8 cellular contexts compared by ENCODE assay signal in genomic region chr17:37527249-37527851, GRCh38. TPM values are rescaled to one million over a fixed set of nuclear protein-coding genes. Genes with fewer than 3 reads are reported as not detected.
DNase-seq lines count a peak whose midpoint lies in the region; ATAC-seq and TF ChIP-seq lines count a peak whose summit lies in the region.

No MANE protein-coding gene starts in this region.

- H3K36me3 Mint-ChIP-seq in CD8-positive, alpha-beta T cell = peaks cover 84% of the 10 kb centered on the region

- no peak overlapping the region for H3K4me3 Mint-ChIP-seq in CD8-positive, alpha-beta T cell

- no peaks in the 10 kb centered on the region for H3K9me3 Mint-ChIP-seq in CD8-positive, alpha-beta T cell

- H3K27me3 Mint-ChIP-seq in CD8-positive, alpha-beta T cell (ENCODE audit: low read depth) = no peaks in the 10 kb centered on the region

- no peak for TF ChIP-seq POLR2A in adrenal gland (IDR thresholded peaks at IDR 0.05)
- TF ChIP-seq POLR2A in testis (IDR thresholded peaks at IDR 0.05) = no peak

- TF ChIP-seq CTCF in CD8-positive, alpha-beta T cell (IDR thresholded peaks at IDR 0.05) = peak; percentile 66
- peak; percentile 55 for TF ChIP-seq CTCF in GM12874 (IDR thresholded peaks at IDR 0.05; ENCODE audit: insufficient read depth, low read depth, low read length)
- peak; percentile 26 to 63 (median 50) for TF ChIP-seq CTCF in adrenal gland (IDR thresholded peaks at IDR 0.05)
- TF ChIP-seq CTCF in testis (IDR thresholded peaks at IDR 0.05) = peak; percentile 35 to 57 (median 41)

- no peak overlapping the region for H3K4me3 ChIP-seq in CD8-positive, alpha-beta T cell (ENCODE audit: low read depth, low read length)
- no peak overlapping the region for H3K4me3 ChIP-seq in adrenal gland
- H3K4me3 ChIP-seq in iPS DF 6.9 (ENCODE audit: low read length) = no peak overlapping the region
- H3K4me3 ChIP-seq in testis = no peak overlapping the region

- ATAC-seq in CD8-positive, alpha-beta T cell = peak; percentile 77
- ATAC-seq in HG02588 (IDR thresholded peaks at IDR 0.05; ENCODE audit: unreplicated experiment) = no peak

- peak overlapping the region; percentile 61 for H3K27ac Mint-ChIP-seq in CD8-positive, alpha-beta T cell

- intact Hi-C loops in CD8-positive, alpha-beta T cell (cut with DNase I, micrococcal nuclease) = loop anchor here (1.0 to 10.0 kb wide), 5 partner anchors 82 to 797 kb away; partner anchors contain the start of gene SYNRG (in 2 of the 2)
- intact Hi-C loops in adrenal gland (cut with DNase I) (no loop called here), testis (cut with DNase I; ENCODE audit: low total_unique reads) (no loop called here)

- WGBS in adrenal gland, 4 donors = 60 to 73% (median 63%) methylated on average over 5 of the region's 5 CpGs
- no CpG with 5 or more reads among the region's 5 CpGs for WGBS in iPS DF 6.9 (ENCODE audit: insufficient coverage, insufficient read length)
- WGBS in testis, 2 donors = 61 to 73% methylated on average over 5 of the region's 5 CpGs

- H3K4me1 ChIP-seq in CD8-positive, alpha-beta T cell (ENCODE audit: insufficient read depth, low read length) = peaks cover 12% of the 10 kb centered on the region
- H3K4me1 ChIP-seq in adrenal gland (replicated peaks in 1 of 2) = no peaks in the 10 kb centered on the region
- H3K4me1 ChIP-seq in iPS DF 6.9 (ENCODE audit: control insufficient read depth, insufficient read depth, low read length) = no peaks in the 10 kb centered on the region
- no peaks in the 10 kb centered on the region for H3K4me1 ChIP-seq in testis

- H3K27me3 ChIP-seq in CD8-positive, alpha-beta T cell (ENCODE audit: insufficient read depth, low read length) = no peaks in the 10 kb centered on the region
- H3K27me3 ChIP-seq in adrenal gland = no peaks in the 10 kb centered on the region
- no peaks in the 10 kb centered on the region for H3K27me3 ChIP-seq in iPS DF 6.9 (ENCODE audit: control insufficient read depth, insufficient read depth, low read length)
- H3K27me3 ChIP-seq in testis = no peaks in the 10 kb centered on the region

- POLR2A ChIA-PET in CD8-positive, alpha-beta T cell (lab: Charles Lee) = interaction anchor here (0.9 to 1.4 kb wide), 3 partner anchors 12 to 82 kb away, joined by 3 to 4 read pairs (median 3); partner anchors contain the start of gene SYNRG

- peaks cover 18% of the 10 kb centered on the region for H3K4me1 Mint-ChIP-seq in CD8-positive, alpha-beta T cell (ENCODE audit: low read depth)

- DNase-seq in CD8-positive, alpha-beta T cell = peak in 1 of 7 experiments; percentile 13
- DNase-seq in NCI-H345 treated with DMSO at 0.1 percent for 48 hours (lab: John Stamatoyannopoulos, UW; ENCODE audit: unreplicated experiment) (peak; percentile 21), adrenal gland (peak in 1 of 7 donors; percentile 16), iPS DF 6.9 (ENCODE audit: low read depth, low spot score) (peak; percentile 33), testis (no peak), occipital lobe (lab: John Stamatoyannopoulos, UW) (no peak)

- H3K27ac ChIP-seq in CD8-positive, alpha-beta T cell (ENCODE audit: low read depth, low read length) = no peak overlapping the region
- H3K27ac ChIP-seq in adrenal gland (no peak overlapping the region), iPS DF 6.9 (ENCODE audit: low read length) (no peak overlapping the region), testis (no peak overlapping the region)

- no peaks in the 10 kb centered on the region for H3K9me3 ChIP-seq in CD8-positive, alpha-beta T cell (ENCODE audit: low read length)
- no peaks in the 10 kb centered on the region for H3K9me3 ChIP-seq in adrenal gland (replicated peaks in 1 of 3)
- no peaks in the 10 kb centered on the region; the same call in 1 of the 2 replicates for H3K9me3 ChIP-seq in iPS DF 6.9 (ENCODE audit: control insufficient read depth, insufficient read depth, low read length)
- H3K9me3 ChIP-seq in testis = no peaks in the 10 kb centered on the region

- CTCF ChIA-PET in CD8-positive, alpha-beta T cell (lab: Charles Lee) = interaction anchor here (0.5 to 2.5 kb wide), 8 partner anchors 15 to 524 kb away, joined by 3 to 23 read pairs (median 4); partner anchors contain the start of gene SYNRG

- peaks cover 50% of the 10 kb centered on the region for H3K36me3 ChIP-seq in CD8-positive, alpha-beta T cell (ENCODE audit: insufficient read depth, low read length)
- peaks cover 0 to 56% of the 10 kb centered on the region in 2 donors for H3K36me3 ChIP-seq in adrenal gland (replicated peaks in 1 of 2)
- peaks cover 5% of the 10 kb centered on the region; the same call in 1 of the 2 replicates for H3K36me3 ChIP-seq in iPS DF 6.9 (ENCODE audit: control insufficient read depth, insufficient read depth, low read length)
- no peaks in the 10 kb centered on the region for H3K36me3 ChIP-seq in testis (ENCODE audit: low read depth, missing control alignments)

RNA-seq across cellular contexts. Expression of gene DUSP14, which starts 37.7 kb away (rescaled TPM):
- 1 to 10 TPM; 5.5 to 6.8 TPM for total RNA-seq in CD8-positive, alpha-beta T cell
- total RNA-seq in adrenal gland (10 to 100 TPM; 13.4 to 66.2 (median 23.3) TPM), testis (10 to 100 TPM; 36.1 to 38.3 TPM), occipital lobe (11.2 TPM)
- polyA plus RNA-seq in adrenal gland (10 to 100 TPM in 2 of 3 donors, 1 to 10 TPM in 1; 7.2 to 19.8 (median 16.0) TPM), testis (ENCODE audit: insufficient read depth, low read depth, low replicate concordance) (26.6 TPM)

Comparison
In these comparisons a context has a peak if more than half of its experiments do, and no peak if none do; other contexts are left out.
1. DNase-seq: peak in NCI-H345 treated with DMSO at 0.1 percent for 48 hours (single experiment) and iPS DF 6.9 (single experiment); none in testis (single experiment) and occipital lobe (single experiment).
2. intact Hi-C loops: an anchor here in CD8-positive, alpha-beta T cell (1.0 to 10.0 kb wide); none called in adrenal gland and testis.
3. Peak in every context shown above with its lines, with median percentiles within 50 percentile points of each other: CTCF ChIP-seq.